In genomic region chr10:98778277-98778759, GRCh38 we compare ENCODE assay signal across 14 cellular contexts.
"Had no signal": no experiment of that assay in that cellular context is flagged by ENCODE, and none has a peak within 500 bp of the region (broad histone marks: within the 10 kb centered on the region; RNA-seq: fewer than 3 reads in every experiment).

No MANE protein-coding gene starts in this region.

- H3K9me3 ChIP-seq: left ventricle myocardium inferior, ovary, stomach, thoracic aorta had no signal

- H3K4me3 ChIP-seq: cardiac muscle cell, left ventricle myocardium inferior, ovary, stomach, thoracic aorta had no signal

- H3K9me3 Mint-ChIP-seq: activated naive CD4-positive, alpha-beta T cell treated with anti-CD3 and anti-CD28 coated beads for 36 hours; neural crest cell; T-helper 2 cell treated with Interferon-gamma antibody and Interleukin-4, amounts not matched to agents 5 μg/mL and 100 μg/mL, for 36 hours had no signal

- H3K27ac ChIP-seq: cardiac muscle cell, left ventricle myocardium inferior, ovary, stomach, thoracic aorta had no signal

- FAIRE-seq: colon, keratinocyte had no signal

- H3K27me3 ChIP-seq: cardiac muscle cell, ovary, stomach had no signal

- DNase-seq: activated CD4-positive, alpha-beta T cell treated with anti-CD3 and anti-CD28 coated beads for 48 hours; activated naive CD4-positive, alpha-beta T cell treated with anti-CD3 and anti-CD28 coated beads for 36 hours; foreskin melanocyte; head of caudate nucleus; left ventricle myocardium inferior; ovary; stimulated activated CD4-positive, alpha-beta T cell treated with anti-CD3 and anti-CD28 coated beads, Interleukin-4, amount 100 ng/mL, for 24 hours; stomach had no signal

- H3K4me1 Mint-ChIP-seq: neural crest cell had no signal

- H3K27ac Mint-ChIP-seq: activated naive CD4-positive, alpha-beta T cell treated with anti-CD3 and anti-CD28 coated beads for 36 hours; T-helper 2 cell treated with Interferon-gamma antibody and Interleukin-4, amounts not matched to agents 5 μg/mL and 100 μg/mL, for 36 hours had no signal

- H3K36me3 ChIP-seq: cardiac muscle cell, left ventricle myocardium inferior, ovary, stomach, thoracic aorta had no signal

- H3K4me1 ChIP-seq: left ventricle myocardium inferior, stomach had no signal

- H3K4me3 Mint-ChIP-seq: activated naive CD4-positive, alpha-beta T cell treated with anti-CD3 and anti-CD28 coated beads for 36 hours; neural crest cell; T-helper 2 cell treated with Interferon-gamma antibody and Interleukin-4, amounts not matched to agents 5 μg/mL and 100 μg/mL, for 36 hours had no signal
